Comparison of ENCODE assay signal across 8 cellular contexts in genomic region chr14:80133457-80133856, GRCh38.
"Had no signal": no experiment of that assay in that cellular context is flagged by ENCODE, and none has a peak within 500 bp of the region (broad histone marks: within the 10 kb centered on the region; RNA-seq: fewer than 3 reads in every experiment).

No MANE protein-coding gene starts in this region.

- DNase-seq: GDM1, GF-D8 had no signal

- ATAC-seq: GM12878 had no signal

- H3K4me3 ChIP-seq: GM12878 had no signal

- FAIRE-seq: G401.6, GM12878, GM12891, GM12892, GM18507, GM19239 had no signal
